In the genomic region with DNA sequence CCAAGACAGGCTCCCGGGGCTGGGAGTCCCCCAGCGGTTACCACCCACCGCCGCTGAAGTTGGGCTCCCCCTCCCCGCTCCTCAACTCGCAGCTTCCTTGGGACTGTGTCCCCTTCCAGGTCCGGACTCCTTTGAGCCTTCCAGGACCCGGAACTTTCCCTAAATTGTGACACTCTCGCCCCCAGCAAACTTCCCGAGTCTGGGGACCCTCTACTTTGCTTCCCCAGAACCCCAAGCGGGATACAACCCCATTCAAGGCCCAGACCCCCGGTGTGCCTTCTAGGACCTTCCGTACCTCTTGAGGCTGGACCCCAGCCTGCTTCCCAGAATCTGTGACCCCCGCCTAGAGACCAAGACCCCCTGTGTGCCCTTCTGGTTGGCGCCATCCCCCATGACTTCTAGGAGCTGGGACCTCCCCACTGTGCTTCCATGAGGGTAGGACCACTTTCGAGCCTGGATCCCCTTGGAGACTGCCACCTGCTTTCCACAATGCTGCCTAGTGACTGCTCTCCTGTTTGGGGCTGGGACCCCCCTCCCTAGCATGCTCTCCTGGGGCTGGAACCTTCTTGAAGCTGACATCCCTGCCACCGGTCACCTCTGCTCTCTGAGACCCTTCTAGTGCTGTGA, we compare ENCODE assay signal across 1 cellular context.
TF ChIP-seq lines count a peak whose summit lies in the region.

No MANE protein-coding gene starts in this region.

TF ChIP-seq in HCT116, 20 proteins besides CTCF, POLR2A, EP300 and RAD21:
- TF ChIP-seq ELF1 (IDR thresholded peaks at IDR 0.05; ENCODE audit: borderline replicate concordance, low read depth) (no peak), TCF7L2 (IDR thresholded peaks at IDR 0.05; ENCODE audit: borderline replicate concordance, extremely low read depth, insufficient read depth, insufficient read length) (no peak), EZH2 (IDR thresholded peaks at IDR 0.05) (no peak), ZFX (IDR thresholded peaks at IDR 0.05) (no peak), ZNF274 (IDR thresholded peaks at IDR 0.05; ENCODE audit: low read depth, low read length) (no peak), EGR1 (IDR thresholded peaks at IDR 0.05; ENCODE audit: low read depth) (no peak)
- TF ChIP-seq, protein P1, sequence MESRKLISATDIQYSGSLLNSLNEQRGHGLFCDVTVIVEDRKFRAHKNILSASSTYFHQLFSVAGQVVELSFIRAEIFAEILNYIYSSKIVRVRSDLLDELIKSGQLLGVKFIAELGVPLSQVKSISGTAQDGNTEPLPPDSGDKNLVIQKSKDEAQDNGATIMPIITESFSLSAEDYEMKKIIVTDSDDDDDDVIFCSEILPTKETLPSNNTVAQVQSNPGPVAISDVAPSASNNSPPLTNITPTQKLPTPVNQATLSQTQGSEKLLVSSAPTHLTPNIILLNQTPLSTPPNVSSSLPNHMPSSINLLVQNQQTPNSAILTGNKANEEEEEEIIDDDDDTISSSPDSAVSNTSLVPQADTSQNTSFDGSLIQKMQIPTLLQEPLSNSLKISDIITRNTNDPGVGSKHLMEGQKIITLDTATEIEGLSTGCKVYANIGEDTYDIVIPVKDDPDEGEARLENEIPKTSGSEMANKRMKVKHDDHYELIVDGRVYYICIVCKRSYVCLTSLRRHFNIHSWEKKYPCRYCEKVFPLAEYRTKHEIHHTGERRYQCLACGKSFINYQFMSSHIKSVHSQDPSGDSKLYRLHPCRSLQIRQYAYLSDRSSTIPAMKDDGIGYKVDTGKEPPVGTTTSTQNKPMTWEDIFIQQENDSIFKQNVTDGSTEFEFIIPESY (IDR thresholded peaks at IDR 0.05; ENCODE audit: extremely low read depth, insufficient replicate concordance, low read length): no peak
- TF ChIP-seq, protein P2, sequence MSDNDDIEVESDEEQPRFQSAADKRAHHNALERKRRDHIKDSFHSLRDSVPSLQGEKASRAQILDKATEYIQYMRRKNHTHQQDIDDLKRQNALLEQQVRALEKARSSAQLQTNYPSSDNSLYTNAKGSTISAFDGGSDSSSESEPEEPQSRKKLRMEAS (IDR thresholded peaks at IDR 0.05): no peak
- TF ChIP-seq, protein P3, sequence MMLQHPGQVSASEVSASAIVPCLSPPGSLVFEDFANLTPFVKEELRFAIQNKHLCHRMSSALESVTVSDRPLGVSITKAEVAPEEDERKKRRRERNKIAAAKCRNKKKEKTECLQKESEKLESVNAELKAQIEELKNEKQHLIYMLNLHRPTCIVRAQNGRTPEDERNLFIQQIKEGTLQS (IDR thresholded peaks at IDR 0.05): no peak
